ENCODE assay signal across 1 cellular context in genomic region chr2:42101641-42102605, GRCh38.
TF ChIP-seq lines count a peak whose summit lies in the region.

No MANE protein-coding gene starts in this region.

TF ChIP-seq in HepG2, 621 proteins besides CTCF, POLR2A, EP300 and RAD21 (continued from another document and continues in another):
- TF ChIP-seq ZNF275 (CRISPR knock-in tag; IDR thresholded peaks at IDR 0.05; ENCODE audit: borderline replicate concordance) (no peak), REST (IDR thresholded peaks at IDR 0.05; ENCODE audit: borderline replicate concordance in 1 of 2, low read depth in 1 of 2, low read length in 2 of 2) (no peak; a peak in 1 of 4 replicates), RNF219 (CRISPR knock-in tag; IDR thresholded peaks at IDR 0.05) (no peak), HMGXB4 (CRISPR knock-in tag; IDR thresholded peaks at IDR 0.05; ENCODE audit: borderline replicate concordance in 1 of 2, low read depth in 1 of 2) (peak in 1 of 2 experiments; percentile 59; a peak in 1 of 4 replicates), SRY (CRISPR knock-in tag; IDR thresholded peaks at IDR 0.05) (no peak), MTF1 (CRISPR knock-in tag; IDR thresholded peaks at IDR 0.05) (no peak), ZNF501 (CRISPR knock-in tag; IDR thresholded peaks at IDR 0.05) (peak; percentile 56; the same call in 1 of the 2 replicates), ZHX2 (IDR thresholded peaks at IDR 0.05; ENCODE audit: low read depth) (peak; percentile 47; the same call in 1 of the 2 replicates), ZHX2 (CRISPR knock-in tag; IDR thresholded peaks at IDR 0.05; ENCODE audit: borderline replicate concordance) (no peak), EHMT2 (IDR thresholded peaks at IDR 0.05; ENCODE audit: borderline replicate concordance, low read depth, low read length) (no peak), MTF2 (CRISPR knock-in tag; IDR thresholded peaks at IDR 0.05; ENCODE audit: borderline replicate concordance) (no peak), ZBTB20 (CRISPR knock-in tag; IDR thresholded peaks at IDR 0.05; ENCODE audit: borderline replicate concordance, low read depth) (peak; percentile 85; the same call in 1 of the 2 replicates), ZNF687 (CRISPR knock-in tag; IDR thresholded peaks at IDR 0.05) (peak; percentile 99), FOXA1 (IDR thresholded peaks at IDR 0.05) (no peak), FOXA1 (CRISPR knock-in tag; IDR thresholded peaks at IDR 0.05) (peak; percentile 68; the same call in 1 of the 2 replicates), ZNF549 (CRISPR knock-in tag; IDR thresholded peaks at IDR 0.05) (no peak), SATB2 (CRISPR knock-in tag; IDR thresholded peaks at IDR 0.05) (no peak), ZBTB44 (CRISPR knock-in tag; IDR thresholded peaks at IDR 0.05) (no peak), TFDP1 (CRISPR knock-in tag; IDR thresholded peaks at IDR 0.05; ENCODE audit: borderline replicate concordance) (peak; percentile 45; the same call in 1 of the 2 replicates), HNRNPH1 (optimal IDR thresholded peaks at IDR 0.05; ENCODE audit: low read depth, low read length) (no peak), KDM5B (CRISPR knock-in tag; IDR thresholded peaks at IDR 0.05; ENCODE audit: borderline replicate concordance) (peak; percentile 87; the same call in 1 of the 2 replicates), ZNF10 (CRISPR knock-in tag; IDR thresholded peaks at IDR 0.05; ENCODE audit: borderline replicate concordance, low read depth) (no peak), ARHGAP35 (CRISPR knock-in tag; IDR thresholded peaks at IDR 0.05; ENCODE audit: borderline replicate concordance) (peak; percentile 50; the same call in 1 of the 2 replicates), ZNF619 (CRISPR knock-in tag; IDR thresholded peaks at IDR 0.05) (no peak), ZNF280D (CRISPR knock-in tag; IDR thresholded peaks at IDR 0.05) (peak; percentile 86; the same call in 1 of the 2 replicates), ZNF569 (CRISPR knock-in tag; IDR thresholded peaks at IDR 0.05; ENCODE audit: borderline replicate concordance) (no peak)
